15 cellular contexts compared by ENCODE assay signal in genomic region chr2:120398051-120398960, GRCh38. TPM values are rescaled to one million over a fixed set of nuclear protein-coding genes. Genes with fewer than 3 reads are reported as not detected.
DNase-seq lines count a peak whose midpoint lies in the region; TF ChIP-seq lines count a peak whose summit lies in the region.
"Had no signal": no experiment of that assay in that cellular context is flagged by ENCODE, and none has a peak within 500 bp of the region (broad histone marks: within the 10 kb centered on the region; RNA-seq: fewer than 3 reads in every experiment).

No MANE protein-coding gene starts in this region.

- H3K4me3 ChIP-seq in AG04450 (ENCODE audit: low read depth, low read length): no peak overlapping the region
- H3K4me3 ChIP-seq: smooth muscle cell had no signal

- no peaks in the 10 kb centered on the region; the same call in 1 of the 2 replicates for H3K9me3 ChIP-seq in AG04450 (ENCODE audit: control insufficient read depth, insufficient read depth, low read length)

- POLR2A ChIA-PET in AG04450 (lab: Yijun Ruan, JAX): no interaction called here

- no peak overlapping the region for H3K4me3 Mint-ChIP-seq in mesothelial cell of epicardium
- H3K4me3 Mint-ChIP-seq: CD4-positive, alpha-beta T cell; naive B cell had no signal

- CTCF ChIA-PET in AG04450 (lab: Charles Lee): no interaction called here

- H3K27ac ChIP-seq in AG04450 (ENCODE audit: low read depth, low read length): no peak overlapping the region

- H3K27me3 Mint-ChIP-seq in mesothelial cell of epicardium (ENCODE audit: low read depth): peaks cover 33% of the 10 kb centered on the region

- peaks cover 10% of the 10 kb centered on the region for H3K4me1 Mint-ChIP-seq in mesothelial cell of epicardium

- no peak overlapping the region for H3K27ac Mint-ChIP-seq in mesothelial cell of epicardium
- H3K27ac Mint-ChIP-seq: CD4-positive, alpha-beta T cell; naive B cell had no signal

- no peaks in the 10 kb centered on the region for H3K9me3 Mint-ChIP-seq in mesothelial cell of epicardium
- H3K9me3 Mint-ChIP-seq: CD4-positive, alpha-beta T cell had no signal

- H3K36me3 Mint-ChIP-seq in mesothelial cell of epicardium: no peaks in the 10 kb centered on the region

- TF ChIP-seq CTCF in AG04450 (IDR thresholded peaks at IDR 0.05; ENCODE audit: low read depth, low read length): no peak
- no peak for TF ChIP-seq CTCF in mesothelial cell of epicardium (IDR thresholded peaks at IDR 0.05; ENCODE audit: unreplicated experiment)

- peaks cover 33% of the 10 kb centered on the region for H3K27me3 ChIP-seq in AG04450 (ENCODE audit: control insufficient read depth, insufficient read depth, low read length)

- in situ Hi-C loops in T47D (cut with HindIII; ENCODE audit: low pct_unique_long_range_greater_than_20kb, low sequenced_read_pairs): no loop called here

- DNase-seq in AG04450 (ENCODE audit: low read depth, low spot score): peak; percentile 8
- peak; percentile 44 for DNase-seq in ELR (ENCODE audit: low read depth)
- DNase-seq in T47D (ENCODE audit: low read depth in 1 of 2, low spot score in 1 of 2): peak; percentile 72 to 94
- DNase-seq in mesenteric fat pad (ENCODE audit: low spot score): peak; percentile 83
- DNase-seq in NCI-H1930 (lab: John Stamatoyannopoulos, UW): no peak
- DNase-seq in NCI-H69 (lab: John Stamatoyannopoulos, UW): no peak
- no peak for DNase-seq in mesothelial cell of epicardium (ENCODE audit: low spot score in 2 of 2, unreplicated experiment in 2 of 2)
- no peak for DNase-seq in GM19240 (ENCODE audit: insufficient read length, low spot score)
- DNase-seq: erythroblast, naive B cell, NCI-H2029 treated with DMSO at 0.1 percent for 48 hours had no signal

RNA-seq across cellular contexts. Expression of gene INHBB, which starts 52.4 kb away (rescaled TPM):
- polyA plus RNA-seq in AG04450 (2011; rRNA removed): 0.05 and 0.09 TPM in 2 replicates
- 0.14 TPM in 1 of 2 replicates, not detected in the other for polyA minus RNA-seq in AG04450 (2011; rRNA and poly(A)+ RNA removed)
- total RNA-seq in mesenteric fat pad (54.8 TPM), mesothelial cell of epicardium (not detected in 3 replicates)
- total RNA-seq: CD4-positive, alpha-beta T cell; OCI-LY7; T-helper 2 cell treated with Interferon-gamma antibody and Interleukin-4, amounts not matched to agents 100 ng/mL and 5 ng/mL, for 36 hours had no signal

Comparison
In these comparisons a context has a peak if more than half of its experiments do, and no peak if none do; other contexts are left out.
1. DNase-seq: peak in AG04450 (single experiment), ELR (single experiment), T47D (2 of 2) and mesenteric fat pad (single experiment); none in NCI-H1930 (0 of 2), NCI-H69 (single experiment), mesothelial cell of epicardium (0 of 2) and GM19240 (single experiment).
2. RNA of gene INHBB, which starts 52.4 kb away (total RNA-seq): 54.8 TPM in mesenteric fat pad (single experiment); not detected in mesothelial cell of epicardium; every median in the first group is over 10 times any median in the second.